In genomic region chr7:131633342-131633843, GRCh38 we compare ENCODE assay signal across 1 cellular context.
TF ChIP-seq lines count a peak whose summit lies in the region.

No MANE protein-coding gene starts in this region.

TF ChIP-seq in A549, 52 proteins besides CTCF, POLR2A, EP300 and RAD21 (continued from another document):
- TF ChIP-seq EHMT2 (IDR thresholded peaks at IDR 0.05; ENCODE audit: low read depth) (no peak), JUNB (IDR thresholded peaks at IDR 0.05) (peak; percentile 63; the same call in 1 of the 2 replicates), FOXS1 (CRISPR knock-in tag; IDR thresholded peaks at IDR 0.05) (peak; percentile 34; the same call in 1 of the 2 replicates), NFE2L2 (conservative IDR thresholded peaks at IDR 0.05; ENCODE audit: low read length) (0 out of 2 replicates have a peak, but pooled peaks have one; percentile 28), HMGXB4 (CRISPR knock-in tag; IDR thresholded peaks at IDR 0.05; ENCODE audit: borderline replicate concordance) (no peak), ATOH8 (CRISPR knock-in tag; IDR thresholded peaks at IDR 0.05; ENCODE audit: low read depth) (no peak), GATA3 (IDR thresholded peaks at IDR 0.05; ENCODE audit: borderline replicate concordance) (peak; percentile 70; the same call in 1 of the 2 replicates), REST (IDR thresholded peaks at IDR 0.05) (no peak), ZC3H11A (IDR thresholded peaks at IDR 0.05) (no peak), SMC3 (IDR thresholded peaks at IDR 0.05) (no peak), USF2 (IDR thresholded peaks at IDR 0.05) (no peak), BCL3 (IDR thresholded peaks at IDR 0.05) (0 out of 3 replicates have a peak, but pooled peaks have one; percentile 13), CHD4 (IDR thresholded peaks at IDR 0.05; ENCODE audit: borderline replicate concordance) (no peak), CEBPB (IDR thresholded peaks at IDR 0.05) (no peak), HOXA7 (CRISPR knock-in tag; IDR thresholded peaks at IDR 0.05) (no peak), JUN (IDR thresholded peaks at IDR 0.05) (peak in 1 of 2 experiments; percentile 39; a peak in 1 of 5 replicates), POLR2AphosphoS2 (conservative IDR thresholded peaks at IDR 0.05; ENCODE audit: low read length) (no peak), SREBF2 (IDR thresholded peaks at IDR 0.05) (no peak), RCOR1 (IDR thresholded peaks at IDR 0.05; ENCODE audit: low read depth, low read length) (no peak), FOSL2 (IDR thresholded peaks at IDR 0.05) (peak; percentile 53), FOSL2 (CRISPR knock-in tag; IDR thresholded peaks at IDR 0.05) (peak; percentile 85), BHLHE40 (IDR thresholded peaks at IDR 0.05; ENCODE audit: low read depth, low read length) (no peak), MAX (IDR thresholded peaks at IDR 0.05) (peak; percentile 79), PHF8 (IDR thresholded peaks at IDR 0.05; ENCODE audit: borderline replicate concordance, low read depth) (no peak), CHD2 (IDR thresholded peaks at IDR 0.05; ENCODE audit: low read length, partially characterized antibody) (no peak), HOXB5 (CRISPR knock-in tag; IDR thresholded peaks at IDR 0.05) (no peak), ELK1 (IDR thresholded peaks at IDR 0.05; ENCODE audit: low read depth, low read length) (no peak), ESRRA (IDR thresholded peaks at IDR 0.05; ENCODE audit: borderline replicate concordance, low read length) (0 out of 2 replicates have a peak, but pooled peaks have one; percentile 40), ZNF302 (CRISPR knock-in tag; IDR thresholded peaks at IDR 0.05) (no peak), RFX5 (IDR thresholded peaks at IDR 0.05) (no peak), EHF (CRISPR knock-in tag; IDR thresholded peaks at IDR 0.05) (no peak), HEYL (CRISPR knock-in tag; IDR thresholded peaks at IDR 0.05) (no peak), CBX8 (IDR thresholded peaks at IDR 0.05) (no peak), MYC (IDR thresholded peaks at IDR 0.05; ENCODE audit: borderline replicate concordance, low read length) (no peak), RNF2 (IDR thresholded peaks at IDR 0.05; ENCODE audit: borderline replicate concordance, low read depth) (no peak)
